Comparison of ENCODE assay signal across 12 cellular contexts in the genomic region with DNA sequence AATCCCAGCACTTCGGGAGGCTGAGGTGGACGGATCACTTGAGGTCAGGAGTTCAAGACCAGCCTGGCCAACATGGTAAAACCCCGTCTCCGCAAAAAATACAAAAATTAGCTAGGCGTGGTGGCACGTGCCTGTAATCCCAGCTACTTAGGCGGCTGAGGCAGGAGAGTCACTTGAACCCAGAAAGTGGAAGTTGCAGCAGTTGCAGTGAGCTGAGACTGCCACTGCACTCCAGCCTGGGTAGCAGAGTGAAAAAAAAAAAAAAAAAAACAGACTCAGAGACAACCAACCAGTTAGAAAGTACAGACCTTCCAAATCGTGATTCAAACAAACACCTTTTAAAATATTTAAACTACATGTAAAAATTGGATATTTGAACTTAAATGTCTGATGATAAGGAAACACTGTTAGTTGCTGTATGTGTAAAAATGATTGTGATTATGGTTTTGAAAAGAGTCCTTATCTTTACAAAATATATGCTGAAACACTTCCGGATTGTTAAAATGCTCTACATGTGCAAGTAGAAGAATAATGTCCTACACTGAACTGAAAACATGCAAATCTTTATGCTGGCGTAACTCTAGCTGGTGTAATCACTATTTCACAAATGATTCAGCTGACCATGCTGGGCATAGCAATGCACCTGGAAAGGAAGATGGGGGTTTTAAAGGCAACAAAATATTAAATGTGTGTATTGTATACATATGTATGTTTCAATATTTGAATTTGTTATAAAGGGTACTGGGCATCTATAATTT. TPM values are rescaled to one million over a fixed set of nuclear protein-coding genes. Genes with fewer than 3 reads are reported as not detected.
DNase-seq lines count a peak whose midpoint lies in the region; ATAC-seq and TF ChIP-seq lines count a peak whose summit lies in the region.
"Had no signal": no experiment of that assay in that cellular context is flagged by ENCODE, and none has a peak within 500 bp of the region (broad histone marks: within the 10 kb centered on the region; RNA-seq: fewer than 3 reads in every experiment).

No MANE protein-coding gene starts in this region.

- no peak for TF ChIP-seq CTCF in SU-DHL-6 (IDR thresholded peaks at IDR 0.05; ENCODE audit: insufficient read depth, low read length, poor library complexity, severe bottlenecking)

- no peak overlapping the region for H3K27ac Mint-ChIP-seq in CD4-positive, CD25-positive, alpha-beta regulatory T cell

- peaks cover 39% of the 10 kb centered on the region for H3F3A ChIP-seq in SU-DHL-6 (ENCODE audit: insufficient read depth)

- no peak overlapping the region for H3K27ac ChIP-seq in CD4-positive, CD25-positive, alpha-beta regulatory T cell (ENCODE audit: insufficient read depth, low read length, poor library complexity, severe bottlenecking)
- peak overlapping the region; percentile 91 for H3K27ac ChIP-seq in SU-DHL-6 (ENCODE audit: low read depth, low read length)
- H3K27ac ChIP-seq in effector memory CD4-positive, alpha-beta T cell (ENCODE audit: insufficient read depth, low read length, poor library complexity, severe bottlenecking) = no peak overlapping the region

- peak overlapping the region; percentile 26 for H3K4me3 ChIP-seq in CD4-positive, CD25-positive, alpha-beta regulatory T cell (ENCODE audit: low read depth, low read length)
- no peak overlapping the region for H3K4me3 ChIP-seq in SU-DHL-6 (ENCODE audit: insufficient read depth, low read length, poor library complexity, severe bottlenecking)
- no peak overlapping the region for H3K4me3 ChIP-seq in effector memory CD4-positive, alpha-beta T cell (ENCODE audit: insufficient read depth, low read depth, low read length, poor library complexity, severe bottlenecking)

- no peak for ATAC-seq in CD4-positive, CD25-positive, alpha-beta regulatory T cell (ENCODE audit: low read depth in 2 of 2)
- ATAC-seq in GM19351 (IDR thresholded peaks at IDR 0.05; ENCODE audit: unreplicated experiment) (peak; percentile 78), HG03066 (IDR thresholded peaks at IDR 0.05; ENCODE audit: low read depth, unreplicated experiment) (peak; percentile 81)
- ATAC-seq: HCT116 had no signal

- H3K36me3 Mint-ChIP-seq in CD4-positive, CD25-positive, alpha-beta regulatory T cell = no peaks in the 10 kb centered on the region

- H3K9ac ChIP-seq in SU-DHL-6 (ENCODE audit: low read length) = peak overlapping the region; percentile 54; the same call in 1 of the 2 replicates

- no peaks in the 10 kb centered on the region for H3K27me3 Mint-ChIP-seq in CD4-positive, CD25-positive, alpha-beta regulatory T cell

- peak overlapping the region in 2 of 4 donors; percentile 27 to 53 for H3K4me3 Mint-ChIP-seq in CD4-positive, CD25-positive, alpha-beta regulatory T cell

- no peaks in the 10 kb centered on the region for H4K20me1 ChIP-seq in SU-DHL-6 (ENCODE audit: low read depth, low read length)

- peaks cover 0 to 3% (median 0%) of the 10 kb centered on the region in 7 donors for H3K9me3 Mint-ChIP-seq in CD4-positive, CD25-positive, alpha-beta regulatory T cell

- DNase-seq in CD4-positive, CD25-positive, alpha-beta regulatory T cell = no peak
- DNase-seq in effector memory CD4-positive, alpha-beta T cell = no peak
- DNase-seq in NCI-H2171 treated with DMSO at 0.1 percent for 48 hours (lab: John Stamatoyannopoulos, UW) (no peak), NCI-H1105 treated with DMSO at 0.1 percent for 48 hours (lab: John Stamatoyannopoulos, UW) (no peak), NCI-H2196 (lab: John Stamatoyannopoulos, UW; ENCODE audit: unreplicated experiment) (no peak)
- DNase-seq: activated T-cell treated with anti-CD3 and anti-CD28 coated beads, Interleukin-2, amount 50 U/mL, for 1 hour; mesenchymal stem cell; stimulated activated CD4-positive, alpha-beta T cell treated with anti-CD3 and anti-CD28 coated beads, Interleukin-2, amount 100 ng/mL, for 24 hours had no signal

- H3K4me2 ChIP-seq in SU-DHL-6 (ENCODE audit: low read depth, low read length, poor library complexity, severe bottlenecking) = peak overlapping the region; percentile 72

- H3K36me3 ChIP-seq in CD4-positive, CD25-positive, alpha-beta regulatory T cell (ENCODE audit: control insufficient read depth, insufficient read depth, low read length) = no peaks in the 10 kb centered on the region
- no peaks in the 10 kb centered on the region for H3K36me3 ChIP-seq in SU-DHL-6 (ENCODE audit: low read length)
- no peaks in the 10 kb centered on the region for H3K36me3 ChIP-seq in effector memory CD4-positive, alpha-beta T cell (ENCODE audit: control insufficient read depth, insufficient read depth, low read length)

- H3K9me3 ChIP-seq in CD4-positive, CD25-positive, alpha-beta regulatory T cell (ENCODE audit: control insufficient read depth in 2 of 2, low read length in 2 of 2) = no peaks in the 10 kb centered on the region
- H3K9me3 ChIP-seq in SU-DHL-6 (ENCODE audit: insufficient read depth, low read length) = no peaks in the 10 kb centered on the region
- no peaks in the 10 kb centered on the region for H3K9me3 ChIP-seq in effector memory CD4-positive, alpha-beta T cell (ENCODE audit: control insufficient read depth, low read length)

- H3K9me2 ChIP-seq in SU-DHL-6 (replicated peaks; ENCODE audit: insufficient read depth, low read length) = no peaks in the 10 kb centered on the region

- peaks cover 9 to 45% (median 30%) of the 10 kb centered on the region in 4 donors for H3K4me1 Mint-ChIP-seq in CD4-positive, CD25-positive, alpha-beta regulatory T cell

- H3K27me3 ChIP-seq in CD4-positive, CD25-positive, alpha-beta regulatory T cell (ENCODE audit: control insufficient read depth, insufficient read depth, low read length) = no peaks in the 10 kb centered on the region
- H3K27me3 ChIP-seq in SU-DHL-6 (ENCODE audit: low read length) = no peaks in the 10 kb centered on the region
- no peaks in the 10 kb centered on the region for H3K27me3 ChIP-seq in effector memory CD4-positive, alpha-beta T cell (replicated peaks; ENCODE audit: control insufficient read depth, insufficient read depth, low read length, poor library complexity, severe bottlenecking)

- peaks cover 23% of the 10 kb centered on the region for H3K4me1 ChIP-seq in CD4-positive, CD25-positive, alpha-beta regulatory T cell (ENCODE audit: control insufficient read depth, insufficient read depth, low read length, poor library complexity, severe bottlenecking)
- no peaks in the 10 kb centered on the region for H3K4me1 ChIP-seq in effector memory CD4-positive, alpha-beta T cell (ENCODE audit: control insufficient read depth, insufficient read depth, low read length, poor library complexity, severe bottlenecking)

- no peak overlapping the region for H2AFZ ChIP-seq in SU-DHL-6 (ENCODE audit: low read depth, low read length, severe bottlenecking)

- H3K79me2 ChIP-seq in SU-DHL-6 (ENCODE audit: insufficient read depth, low read length) = peaks cover 87% of the 10 kb centered on the region

RNA-seq across cellular contexts. Expression of a gene that starts 37.8 kb away (rescaled TPM):
- total RNA-seq in CD4-positive, CD25-positive, alpha-beta regulatory T cell = 169 TPM
- polyA plus RNA-seq in CD4-positive, CD25-positive, alpha-beta regulatory T cell = 100 to 1,000 TPM; 161 to 185 (median 176) TPM

Comparison
In these comparisons a context has a peak if more than half of its experiments do, and no peak if none do; other contexts are left out.
1. ATAC-seq: peak in GM19351 (single experiment) and HG03066 (single experiment); none in CD4-positive, CD25-positive, alpha-beta regulatory T cell (0 of 2).